In genomic region chr22:19912236-19912999, GRCh38 we compare ENCODE assay signal across 1 cellular context.
TF ChIP-seq lines count a peak whose summit lies in the region.

No MANE protein-coding gene starts in this region.

TF ChIP-seq in IMR-90, 13 proteins besides CTCF, POLR2A, EP300 and RAD21:
- TF ChIP-seq CEBPB (IDR thresholded peaks at IDR 0.05; ENCODE audit: low read depth, low read length) (no peak), RCOR1 (IDR thresholded peaks at IDR 0.05; ENCODE audit: insufficient replicate concordance, low read length) (no peak), USF2 (IDR thresholded peaks at IDR 0.05; ENCODE audit: low read depth, low read length) (no peak), NFE2L2 (IDR thresholded peaks at IDR 0.05; ENCODE audit: low read depth, low read length) (no peak), MAZ (IDR thresholded peaks at IDR 0.05; ENCODE audit: borderline replicate concordance, low read depth, low read length) (no peak), RFX5 (IDR thresholded peaks at IDR 0.05; ENCODE audit: low read depth, low read length) (no peak), ELK1 (IDR thresholded peaks at IDR 0.05; ENCODE audit: borderline replicate concordance, low read depth, low read length) (no peak), FOS (IDR thresholded peaks at IDR 0.05; ENCODE audit: low read depth, low read length) (no peak), MAFK (IDR thresholded peaks at IDR 0.05; ENCODE audit: low read depth, low read length) (no peak), BHLHE40 (IDR thresholded peaks at IDR 0.05; ENCODE audit: low read depth, low read length) (no peak), SMC3 (IDR thresholded peaks at IDR 0.05; ENCODE audit: low read depth, low read length) (no peak), MXI1 (IDR thresholded peaks at IDR 0.05; ENCODE audit: borderline replicate concordance, low read depth, low read length) (no peak), CHD1 (IDR thresholded peaks at IDR 0.05; ENCODE audit: low read depth, low read length) (no peak)
